Comparison of ENCODE assay signal across 13 cellular contexts in genomic region chr10:87622290-87623004, GRCh38. TPM values are rescaled to one million over a fixed set of nuclear protein-coding genes. Genes with fewer than 3 reads are reported as not detected.
DNase-seq lines count a peak whose midpoint lies in the region; ATAC-seq and TF ChIP-seq lines count a peak whose summit lies in the region.
"Had no signal": no experiment of that assay in that cellular context is flagged by ENCODE, and none has a peak within 500 bp of the region (broad histone marks: within the 10 kb centered on the region; RNA-seq: fewer than 3 reads in every experiment).

No MANE protein-coding gene starts in this region.

- H3K4me2 ChIP-seq in GM23338 (no peak overlapping the region), Loucy (ENCODE audit: low read depth, low read length, poor library complexity, severe bottlenecking) (no peak overlapping the region)
- H3K4me2 ChIP-seq: PC-9 had no signal

- no peaks in the 10 kb centered on the region for H3K9me3 Mint-ChIP-seq in GM23338
- H3K9me3 Mint-ChIP-seq: activated CD4-positive, alpha-beta T cell treated with anti-CD3 and anti-CD28 coated beads, Interleukin-2, amount 10 ng/mL, durations not matched to agents 7 days and 5 days had no signal

- no peaks in the 10 kb centered on the region for H4K20me1 ChIP-seq in GM23338 (replicated peaks; ENCODE audit: insufficient read depth)
- no peaks in the 10 kb centered on the region for H4K20me1 ChIP-seq in Loucy (ENCODE audit: insufficient read depth, low read length, poor library complexity, severe bottlenecking)

- H3K36me3 Mint-ChIP-seq in GM23338 (ENCODE audit: low read depth): no peaks in the 10 kb centered on the region

- H3K36me3 ChIP-seq in GM23338 (ENCODE audit: insufficient read depth) (no peaks in the 10 kb centered on the region), Loucy (ENCODE audit: insufficient read depth, low read length) (no peaks in the 10 kb centered on the region)
- H3K36me3 ChIP-seq: upper lobe of left lung had no signal

- H3K9me2 ChIP-seq in GM23338 (ENCODE audit: insufficient read depth) (0 out of 2 replicates have a peak, but pooled peaks cover 3% of the 10 kb centered on the region), Loucy (replicated peaks; ENCODE audit: low read depth, low read length) (no peaks in the 10 kb centered on the region)

- H3K79me2 ChIP-seq in GM23338 (replicated peaks; ENCODE audit: insufficient read depth) (no peaks in the 10 kb centered on the region), Loucy (ENCODE audit: insufficient read depth, low read length) (no peaks in the 10 kb centered on the region)

- no peak overlapping the region for H3K27ac ChIP-seq in GM23338 (ENCODE audit: low read depth)
- H3K27ac ChIP-seq: PC-9, upper lobe of left lung had no signal

- H3K9me3 ChIP-seq in Loucy (ENCODE audit: insufficient read depth, low read depth, low read length): no peaks in the 10 kb centered on the region
- H3K9me3 ChIP-seq: upper lobe of left lung had no signal

- H3K4me1 ChIP-seq in GM23338 (ENCODE audit: insufficient read depth) (peaks cover 37% of the 10 kb centered on the region), Loucy (ENCODE audit: insufficient read depth, low read length, poor library complexity, severe bottlenecking) (no peaks in the 10 kb centered on the region)

- DNase-seq in GM23338 (ENCODE audit: low spot score) (peak; percentile 64), medulla oblongata (ENCODE audit: extremely low spot score) (peak; percentile 7), NCI-H2171 treated with DMSO at 0.1 percent for 48 hours (lab: John Stamatoyannopoulos, UW) (no peak), NCI-H1694 (lab: John Stamatoyannopoulos, UW) (no peak), NCI-H2081 (lab: John Stamatoyannopoulos, UW) (no peak)
- no peak for DNase-seq in stimulated activated CD4-positive, alpha-beta T cell treated with anti-CD3 and anti-CD28 coated beads, Interleukin-2, amount 100 ng/mL, for 48 hours
- DNase-seq: activated CD4-positive, alpha-beta T cell treated with anti-CD3 and anti-CD28 coated beads, Interleukin-2, amount 10 ng/mL, durations not matched to agents 7 days and 5 days; NCI-H1092; nucleus accumbens; PC-9; upper lobe of left lung had no signal

- H3K4me3 ChIP-seq in GM12875 (ENCODE audit: low read depth, low read length) (no peak overlapping the region), GM23338 (no peak overlapping the region), Loucy (ENCODE audit: low read length, poor library complexity, severe bottlenecking) (no peak overlapping the region)
- H3K4me3 ChIP-seq: PC-9, upper lobe of left lung had no signal

- H3K4me1 Mint-ChIP-seq in GM23338: peaks cover 62% of the 10 kb centered on the region
- H3K4me1 Mint-ChIP-seq: activated CD4-positive, alpha-beta T cell treated with anti-CD3 and anti-CD28 coated beads, Interleukin-2, amount 10 ng/mL, durations not matched to agents 7 days and 5 days had no signal

- H3K27me3 ChIP-seq in GM23338 (ENCODE audit: insufficient read depth) (no peaks in the 10 kb centered on the region), Loucy (ENCODE audit: insufficient read depth, low read length, poor library complexity, severe bottlenecking) (no peaks in the 10 kb centered on the region)
- H3K27me3 ChIP-seq: upper lobe of left lung had no signal

- H2AFZ ChIP-seq in GM23338 (peak overlapping the region; percentile 20; the same call in 1 of the 2 replicates), Loucy (ENCODE audit: low read length) (no peak overlapping the region)
- H2AFZ ChIP-seq: PC-9 had no signal

- no peak overlapping the region for H3K27ac Mint-ChIP-seq in GM23338
- H3K27ac Mint-ChIP-seq: activated CD4-positive, alpha-beta T cell treated with anti-CD3 and anti-CD28 coated beads, Interleukin-2, amount 10 ng/mL, durations not matched to agents 7 days and 5 days had no signal

- H3K27me3 Mint-ChIP-seq in GM23338 (ENCODE audit: insufficient read depth, low read depth, poor library complexity): no peaks in the 10 kb centered on the region

- no peak overlapping the region for H3K4me3 Mint-ChIP-seq in GM23338
- H3K4me3 Mint-ChIP-seq: activated CD4-positive, alpha-beta T cell treated with anti-CD3 and anti-CD28 coated beads, Interleukin-2, amount 10 ng/mL, durations not matched to agents 7 days and 5 days had no signal

- no peak overlapping the region for H3K9ac ChIP-seq in Loucy (ENCODE audit: low read depth, low read length, poor library complexity, severe bottlenecking)

- H3F3A ChIP-seq in GM23338 (replicated peaks; ENCODE audit: low read depth) (no peaks in the 10 kb centered on the region), Loucy (ENCODE audit: low read depth) (no peaks in the 10 kb centered on the region)

- peak; percentile 47; the same call in 1 of the 2 replicates for TF ChIP-seq CTCF in GM12875 (IDR thresholded peaks at IDR 0.05; ENCODE audit: borderline replicate concordance, insufficient read depth, low read depth, low read length)
- peak; percentile 49 to 60 for TF ChIP-seq CTCF in GM23338 (conservative IDR thresholded peaks at IDR 0.05; ENCODE audit: low read depth in 2 of 2)
- peak; percentile 48 for TF ChIP-seq CTCF in Loucy (conservative IDR thresholded peaks at IDR 0.05; ENCODE audit: low read length)

- peak; percentile 53 for ATAC-seq in GM23338

TF ChIP-seq in GM23338, 12 proteins besides CTCF, POLR2A, EP300 and RAD21 (continues in another document):
- TF ChIP-seq, protein P1, sequence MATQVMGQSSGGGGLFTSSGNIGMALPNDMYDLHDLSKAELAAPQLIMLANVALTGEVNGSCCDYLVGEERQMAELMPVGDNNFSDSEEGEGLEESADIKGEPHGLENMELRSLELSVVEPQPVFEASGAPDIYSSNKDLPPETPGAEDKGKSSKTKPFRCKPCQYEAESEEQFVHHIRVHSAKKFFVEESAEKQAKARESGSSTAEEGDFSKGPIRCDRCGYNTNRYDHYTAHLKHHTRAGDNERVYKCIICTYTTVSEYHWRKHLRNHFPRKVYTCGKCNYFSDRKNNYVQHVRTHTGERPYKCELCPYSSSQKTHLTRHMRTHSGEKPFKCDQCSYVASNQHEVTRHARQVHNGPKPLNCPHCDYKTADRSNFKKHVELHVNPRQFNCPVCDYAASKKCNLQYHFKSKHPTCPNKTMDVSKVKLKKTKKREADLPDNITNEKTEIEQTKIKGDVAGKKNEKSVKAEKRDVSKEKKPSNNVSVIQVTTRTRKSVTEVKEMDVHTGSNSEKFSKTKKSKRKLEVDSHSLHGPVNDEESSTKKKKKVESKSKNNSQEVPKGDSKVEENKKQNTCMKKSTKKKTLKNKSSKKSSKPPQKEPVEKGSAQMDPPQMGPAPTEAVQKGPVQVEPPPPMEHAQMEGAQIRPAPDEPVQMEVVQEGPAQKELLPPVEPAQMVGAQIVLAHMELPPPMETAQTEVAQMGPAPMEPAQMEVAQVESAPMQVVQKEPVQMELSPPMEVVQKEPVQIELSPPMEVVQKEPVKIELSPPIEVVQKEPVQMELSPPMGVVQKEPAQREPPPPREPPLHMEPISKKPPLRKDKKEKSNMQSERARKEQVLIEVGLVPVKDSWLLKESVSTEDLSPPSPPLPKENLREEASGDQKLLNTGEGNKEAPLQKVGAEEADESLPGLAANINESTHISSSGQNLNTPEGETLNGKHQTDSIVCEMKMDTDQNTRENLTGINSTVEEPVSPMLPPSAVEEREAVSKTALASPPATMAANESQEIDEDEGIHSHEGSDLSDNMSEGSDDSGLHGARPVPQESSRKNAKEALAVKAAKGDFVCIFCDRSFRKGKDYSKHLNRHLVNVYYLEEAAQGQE (IDR thresholded peaks at IDR 0.05; ENCODE audit: unreplicated experiment): no peak
- TF ChIP-seq EZH2phosphoT487 (IDR thresholded peaks at IDR 0.05; ENCODE audit: unreplicated experiment) (no peak), EZH2 (IDR thresholded peaks at IDR 0.05; ENCODE audit: low read depth, unreplicated experiment) (no peak)

RNA-seq across cellular contexts. Expression of gene PAPSS2, which starts 37.2 kb away (rescaled TPM):
- total RNA-seq in GM23338 (2014; rRNA removed; shearing (Covaris generic)): 17.1 and 19.6 TPM in 2 replicates
- polyA plus RNA-seq in GM23338 (2016; fragmentation: Nextera tagmentation; extraction: Ambion mirVana): 12.9 and 13.2 TPM in 2 replicates

Comparison
In these comparisons a context has a peak if more than half of its experiments do, and no peak if none do; other contexts are left out.
1. DNase-seq: peak in GM23338 (single experiment) and medulla oblongata (single experiment); none in NCI-H2171 treated with DMSO at 0.1 percent for 48 hours (single experiment), stimulated activated CD4-positive, alpha-beta T cell treated with anti-CD3 and anti-CD28 coated beads, Interleukin-2, amount 100 ng/mL, for 48 hours (0 of 2), NCI-H1694 (single experiment) and NCI-H2081 (0 of 2).
2. Peak in every context shown above with its lines, with median percentiles within 50 percentile points of each other: CTCF ChIP-seq.